ENCODE assay signal across 12 cellular contexts in genomic region chr20:1130058-1130694, GRCh38. TPM values are rescaled to one million over a fixed set of nuclear protein-coding genes. Genes with fewer than 3 reads are reported as not detected.
"Had no signal": no experiment of that assay in that cellular context is flagged by ENCODE, and none has a peak within 500 bp of the region (broad histone marks: within the 10 kb centered on the region; RNA-seq: fewer than 3 reads in every experiment).

No MANE protein-coding gene starts in this region.

- H2AFZ ChIP-seq: neural progenitor cell had no signal

- H3K9ac ChIP-seq: neural progenitor cell had no signal

- H3K27me3 ChIP-seq: body of pancreas, gastroesophageal sphincter, neural progenitor cell, pancreas, uterus had no signal

- H3K4me3 Mint-ChIP-seq: activated T-cell treated with anti-CD3 and anti-CD28 coated beads, Interleukin-2, amount 50 U/mL, for 72 hours; neural progenitor cell had no signal

- H3K4me2 ChIP-seq: neural progenitor cell had no signal

- DNase-seq: activated CD4-positive, alpha-beta T cell treated with anti-CD3 and anti-CD28 coated beads, Interleukin-2, amount 50 U/mL, for 4 hours; activated T-cell treated with anti-CD3 and anti-CD28 coated beads, Interleukin-2, amount 50 U/mL, for 72 hours; amniotic stem cell; pancreas; stimulated activated CD4-positive, alpha-beta T cell treated with anti-CD3 and anti-CD28 coated beads, Interleukin-4, amount 100 ng/mL, for 4 hours; T-helper 1 cell; uterus had no signal

- ATAC-seq: activated T-cell treated with anti-CD3 and anti-CD28 coated beads, Interleukin-2, amount 50 U/mL, for 72 hours; body of pancreas; gastroesophageal sphincter had no signal

- H3K27ac Mint-ChIP-seq: activated T-cell treated with anti-CD3 and anti-CD28 coated beads, Interleukin-2, amount 50 U/mL, for 72 hours had no signal

- H3K4me3 ChIP-seq: body of pancreas, gastroesophageal sphincter, left ventricle myocardium inferior, neural progenitor cell, pancreas, uterus had no signal

- H3K27ac ChIP-seq: body of pancreas, gastroesophageal sphincter, left ventricle myocardium inferior, neural progenitor cell, pancreas, uterus had no signal

- H3K9me3 Mint-ChIP-seq: activated T-cell treated with anti-CD3 and anti-CD28 coated beads, Interleukin-2, amount 50 U/mL, for 72 hours had no signal

- H3K9me3 ChIP-seq: body of pancreas, gastroesophageal sphincter, pancreas, uterus had no signal

- H3K4me1 ChIP-seq: body of pancreas, gastroesophageal sphincter, left ventricle myocardium inferior, neural progenitor cell, pancreas, uterus had no signal

- H3K36me3 ChIP-seq: uterus had no signal

- FAIRE-seq: keratinocyte, pancreas had no signal

RNA-seq across cellular contexts. Expression of gene TMEM74B, which starts 54.6 kb away (rescaled TPM):
- total RNA-seq: body of pancreas had no signal
